ENCODE assay signal across 9 cellular contexts in genomic region chr19:47848871-47849473, GRCh38.
DNase-seq lines count a peak whose midpoint lies in the region; ATAC-seq and TF ChIP-seq lines count a peak whose summit lies in the region.
"Had no signal": no experiment of that assay in that cellular context is flagged by ENCODE, and none has a peak within 500 bp of the region (broad histone marks: within the 10 kb centered on the region; RNA-seq: fewer than 3 reads in every experiment).

No MANE protein-coding gene starts in this region.

- ATAC-seq in GM18907 (IDR thresholded peaks at IDR 0.05; ENCODE audit: unreplicated experiment) (no peak), GM19467 (IDR thresholded peaks at IDR 0.05; ENCODE audit: unreplicated experiment) (no peak), GM19455 (IDR thresholded peaks at IDR 0.05; ENCODE audit: unreplicated experiment) (no peak)

- POLR2A ChIA-PET in AG04449 (lab: Yijun Ruan, JAX): no interaction called here

- no peaks in the 10 kb centered on the region for H3K9me3 ChIP-seq in iPS-18c (ENCODE audit: control insufficient read depth, insufficient read depth, low read length)

- no peak overlapping the region for H3K4me3 ChIP-seq in AG04449 (ENCODE audit: low read depth, low read length)
- peak overlapping the region; percentile 38; the same call in 1 of the 2 replicates for H3K4me3 ChIP-seq in iPS-18c (ENCODE audit: insufficient read depth, low read depth, low read length)

- H3K4me1 Mint-ChIP-seq in activated T-cell treated with anti-CD3 and anti-CD28 coated beads, Interleukin-2, amount 50 U/mL, for 24 hours (ENCODE audit: low read depth): peaks cover 8% of the 10 kb centered on the region

- H3K9me3 Mint-ChIP-seq in activated T-cell treated with anti-CD3 and anti-CD28 coated beads, Interleukin-2, amount 50 U/mL, for 24 hours: no peaks in the 10 kb centered on the region
- H3K9me3 Mint-ChIP-seq: dendritic cell treated with granulocyte-macrophage colony-stimulating factor and Interleukin-4, amounts not matched to agents 40 ng/mL and 50 ng/mL, for 4 days had no signal

- TF ChIP-seq CTCF in AG04449 (IDR thresholded peaks at IDR 0.05; ENCODE audit: insufficient read depth, low read length, missing control alignments): peak; percentile 15

- DNase-seq in AG04449 (ENCODE audit: low read depth, low spot score) (no peak), HuH-7 (ENCODE audit: low spot score) (peak; percentile 49), DMS153 (lab: John Stamatoyannopoulos, UW) (no peak)
- peak; percentile 45 for DNase-seq in activated T-cell treated with anti-CD3 and anti-CD28 coated beads, Interleukin-2, amount 50 U/mL, for 24 hours

- H3K27me3 Mint-ChIP-seq in activated T-cell treated with anti-CD3 and anti-CD28 coated beads, Interleukin-2, amount 50 U/mL, for 24 hours: peaks cover 53% of the 10 kb centered on the region

- H3K4me3 Mint-ChIP-seq in activated T-cell treated with anti-CD3 and anti-CD28 coated beads, Interleukin-2, amount 50 U/mL, for 24 hours: peak overlapping the region; percentile 25
- H3K4me3 Mint-ChIP-seq: dendritic cell treated with granulocyte-macrophage colony-stimulating factor and Interleukin-4, amounts not matched to agents 40 ng/mL and 50 ng/mL, for 4 days had no signal

- no peak overlapping the region for H3K27ac Mint-ChIP-seq in activated T-cell treated with anti-CD3 and anti-CD28 coated beads, Interleukin-2, amount 50 U/mL, for 24 hours
- H3K27ac Mint-ChIP-seq: dendritic cell treated with granulocyte-macrophage colony-stimulating factor and Interleukin-4, amounts not matched to agents 40 ng/mL and 50 ng/mL, for 4 days had no signal

- H3K36me3 Mint-ChIP-seq in activated T-cell treated with anti-CD3 and anti-CD28 coated beads, Interleukin-2, amount 50 U/mL, for 24 hours (ENCODE audit: low read depth): no peaks in the 10 kb centered on the region

- CTCF ChIA-PET in AG04449 (lab: Yijun Ruan, JAX): interaction anchor here (0.9 to 7.0 kb wide), 4 partner anchors 9 to 35 kb away, joined by 3 to 43 read pairs (median 4); no protein-coding TSS in a partner anchor

Comparison
In these comparisons a context has a peak if more than half of its experiments do, and no peak if none do; other contexts are left out.
1. DNase-seq: peak in HuH-7 (single experiment) and activated T-cell treated with anti-CD3 and anti-CD28 coated beads, Interleukin-2, amount 50 U/mL, for 24 hours (single experiment); none in AG04449 (single experiment) and DMS153 (single experiment).